In genomic region chr1:31503581-31503980, GRCh38 we compare ENCODE assay signal across 13 cellular contexts.
"Had no signal": no experiment of that assay in that cellular context is flagged by ENCODE, and none has a peak within 500 bp of the region (broad histone marks: within the 10 kb centered on the region; RNA-seq: fewer than 3 reads in every experiment).

No MANE protein-coding gene starts in this region.

- H3K27me3 ChIP-seq: adrenal gland, right lobe of liver had no signal

- H3K36me3 ChIP-seq: adrenal gland, prostate gland, right lobe of liver had no signal

- H3K9me3 ChIP-seq: adrenal gland, prostate gland, right lobe of liver had no signal

- DNase-seq: activated CD4-positive, alpha-beta T cell treated with anti-CD3 and anti-CD28 coated beads for 1 hour; activated CD4-positive, alpha-beta T cell treated with anti-CD3 and anti-CD28 coated beads, Interleukin-2, amount 50 U/mL, for 4 hours; activated naive CD4-positive, alpha-beta T cell treated with anti-CD3 and anti-CD28 coated beads, Interleukin-2, amount 10 ng/mL, durations not matched to agents 7 days and 5 days; activated T-cell treated with anti-CD3 and anti-CD28 coated beads, Interleukin-2, amount 50 U/mL, for 1 hour; adrenal gland; dorsolateral prefrontal cortex; hippocampal formation; occipital lobe; SW 1271 had no signal

- H3K4me1 ChIP-seq: prostate gland had no signal

- ATAC-seq: natural killer cell treated with Interleukin-12 subunit alpha and Interleukin-12 subunit beta and Interleukin-15 and Interleukin-18, amount 100 ng/mL, for 72 hours; right lobe of liver had no signal

- H3K4me3 ChIP-seq: adrenal gland, dorsolateral prefrontal cortex, prostate gland, right lobe of liver, smooth muscle cell had no signal

- H3K27ac ChIP-seq: adrenal gland, dorsolateral prefrontal cortex, prostate gland, right lobe of liver had no signal
